ENCODE assay signal across 24 cellular contexts in the genomic region with DNA sequence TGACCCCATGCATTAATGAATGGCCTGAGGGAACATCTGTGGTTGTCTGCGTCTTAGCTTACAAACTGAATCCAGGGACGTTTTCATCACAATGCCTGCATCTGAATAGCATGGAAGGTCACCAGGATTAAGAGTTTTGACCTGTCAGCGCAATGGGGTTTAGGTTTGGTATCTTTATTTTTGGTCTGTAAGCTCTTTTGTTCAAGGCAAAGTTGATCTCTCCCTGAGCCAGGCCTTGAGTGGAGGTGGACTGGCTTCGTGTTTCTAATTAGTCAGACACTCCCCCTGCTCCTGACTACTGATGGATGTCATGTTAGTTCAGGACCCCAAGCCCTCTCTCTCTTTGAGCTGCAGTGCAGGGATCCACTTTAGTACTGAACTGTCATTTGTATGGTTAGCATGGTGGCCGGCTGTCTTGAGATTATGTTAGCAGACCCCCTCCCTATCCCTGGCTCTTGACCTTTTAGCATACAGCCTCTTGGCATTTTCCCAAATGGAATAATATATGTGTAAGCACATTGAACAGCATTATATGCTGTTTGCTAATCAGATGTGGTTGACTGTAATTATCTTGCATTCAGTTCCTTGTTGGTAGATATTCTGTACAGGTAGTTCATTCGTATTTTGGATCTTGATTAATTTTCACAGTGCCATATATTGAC. TPM values are rescaled to one million over a fixed set of nuclear protein-coding genes. Genes with fewer than 3 reads are reported as not detected.
"Had no signal": no experiment of that assay in that cellular context is flagged by ENCODE, and none has a peak within 500 bp of the region (broad histone marks: within the 10 kb centered on the region; RNA-seq: fewer than 3 reads in every experiment).

No MANE protein-coding gene starts in this region.

- H3K4me1 ChIP-seq: breast epithelium, gastrocnemius medialis, right atrium auricular region, stomach, thyroid gland, upper lobe of left lung, vagina had no signal

- DNase-seq: activated CD4-positive, alpha-beta T cell treated with anti-CD3 and anti-CD28 coated beads for 36 hours; activated CD4-positive, CD25-positive, alpha-beta regulatory T cell; activated naive CD4-positive, alpha-beta T cell; activated T-cell treated with anti-CD3 and anti-CD28 coated beads for 4 hours; activated T-cell treated with anti-CD3 and anti-CD28 coated beads, Interleukin-2, amount 50 U/mL, for 72 hours; dorsolateral prefrontal cortex; effector memory CD8-positive, alpha-beta T cell; erythroblast; gastrocnemius medialis; glutamatergic neuron; left cardiac atrium; naive thymus-derived CD4-positive, alpha-beta T cell; stimulated activated CD4-positive, alpha-beta T cell treated with anti-CD3 and anti-CD28 coated beads, Interleukin-15, amount 100 ng/mL, for 24 hours; stimulated activated CD4-positive, alpha-beta T cell treated with anti-CD3 and anti-CD28 coated beads, Interleukin-2, amount 100 ng/mL, for 24 hours; stimulated activated naive B cell treated with anti-CD40 and anti-IgM and Interleukin-4, amounts not matched to agents 10 μg/mL and 1 μg/mL and 100 μg/mL, for 72 hours; stomach; thyroid gland; upper lobe of left lung had no signal

- ATAC-seq: activated CD4-positive, alpha-beta T cell treated with anti-CD3 and anti-CD28 coated beads for 36 hours; activated naive CD4-positive, alpha-beta T cell treated with anti-CD3 and anti-CD28 coated beads, Interleukin-2, amount 50 U/mL, for 72 hours; activated T-cell treated with anti-CD3 and anti-CD28 coated beads, Interleukin-2, amount 50 U/mL, for 72 hours; effector memory CD8-positive, alpha-beta T cell; gastrocnemius medialis; left cardiac atrium; naive thymus-derived CD4-positive, alpha-beta T cell; stimulated activated naive B cell treated with anti-CD40 and anti-IgM and Interleukin-4, amounts not matched to agents 10 μg/mL and 1 μg/mL and 100 μg/mL, for 72 hours had no signal

- H3K4me3 ChIP-seq: breast epithelium, coronary artery, dorsolateral prefrontal cortex, gastrocnemius medialis, hepatocyte, right atrium auricular region, stomach, thyroid gland, upper lobe of left lung, vagina had no signal

- H3K27me3 ChIP-seq: breast epithelium, gastrocnemius medialis, right atrium auricular region, stomach, thyroid gland, upper lobe of left lung, vagina had no signal

- H3K9me3 ChIP-seq: breast epithelium, gastrocnemius medialis, right atrium auricular region, stomach, thyroid gland, upper lobe of left lung, vagina had no signal

- H3K36me3 ChIP-seq: breast epithelium, gastrocnemius medialis, right atrium auricular region, stomach, thyroid gland, upper lobe of left lung, vagina had no signal

RNA-seq across cellular contexts. Expression of gene LYPD6, which starts 59.2 kb away (rescaled TPM):
- polyA plus RNA-seq: naive thymus-derived CD4-positive, alpha-beta T cell had no signal
